In the genomic region with DNA sequence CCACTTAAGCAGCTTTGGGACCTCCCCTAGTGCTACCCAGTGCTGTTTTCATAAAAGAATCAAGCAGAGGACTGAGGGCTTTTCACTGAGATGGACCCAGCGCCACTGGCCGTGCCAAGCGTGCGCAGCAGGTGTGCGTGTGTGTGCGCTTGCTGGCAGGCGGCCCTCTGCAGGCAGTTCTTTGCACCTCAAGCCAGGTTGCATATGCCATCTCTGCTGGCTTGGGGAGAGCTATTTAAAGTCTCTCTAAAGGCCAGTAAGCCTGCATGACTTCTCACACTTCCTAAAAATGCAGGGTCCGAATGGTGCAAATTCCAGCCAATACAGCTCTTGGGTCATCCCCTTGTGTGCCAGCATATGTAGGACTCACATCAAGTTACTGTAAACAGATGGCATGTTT, we compare ENCODE assay signal across 14 cellular contexts.
DNase-seq lines count a peak whose midpoint lies in the region; ATAC-seq and TF ChIP-seq lines count a peak whose summit lies in the region.
"Had no signal": no experiment of that assay in that cellular context is flagged by ENCODE, and none has a peak within 500 bp of the region (broad histone marks: within the 10 kb centered on the region; RNA-seq: fewer than 3 reads in every experiment).

No MANE protein-coding gene starts in this region.

- no peaks in the 10 kb centered on the region for H3K9me3 ChIP-seq in stomach
- H3K9me3 ChIP-seq: A549 had no signal

- WGBS in stomach, 5 donors = 27 to 64% (median 44%) methylated on average over 8 of the region's 8 CpGs

- no peak for TF ChIP-seq POLR2A in stomach (IDR thresholded peaks at IDR 0.05)

- TF ChIP-seq CTCF in stomach (IDR thresholded peaks at IDR 0.05) = peak in 1 of 7 experiments; percentile 31

- DNase-seq in NCI-H1417 (lab: John Stamatoyannopoulos, UW) (peak in 2 of 3 experiments; percentile 38 to 55), NCI-H1417 treated with DMSO at 0.1 percent for 48 hours (lab: John Stamatoyannopoulos, UW) (no peak), SHP77 (lab: John Stamatoyannopoulos, UW) (peak; percentile 65 to 85), islet precursor cell (peak; percentile 57), stomach (peak; percentile 83), GF-D8 (lab: John Stamatoyannopoulos, UW) (no peak)
- DNase-seq in activated T-cell treated with anti-CD3 and anti-CD28 coated beads, Interleukin-2, amount 50 U/mL, for 1 hour = no peak
- DNase-seq: activated CD8-positive, alpha-beta T cell treated with anti-CD3 and anti-CD28 coated beads for 36 hours; activated naive CD4-positive, alpha-beta T cell treated with anti-CD3 and anti-CD28 coated beads for 36 hours; Kasumi-1; stimulated activated CD4-positive, alpha-beta T cell treated with anti-CD3 and anti-CD28 coated beads, Interleukin-15, amount 100 ng/mL, for 24 hours had no signal

- H3K4me3 ChIP-seq in stomach = no peak overlapping the region
- H3K4me3 ChIP-seq: A549, cardiac muscle cell had no signal

- no peaks in the 10 kb centered on the region for H3K36me3 ChIP-seq in stomach
- H3K36me3 ChIP-seq: cardiac muscle cell had no signal

- TF ChIP-seq EP300 in stomach (IDR thresholded peaks at IDR 0.05) = no peak

- peaks cover 29 to 42% (median 33%) of the 10 kb centered on the region in 4 donors for H3K4me1 ChIP-seq in stomach
- H3K4me1 ChIP-seq: A549 had no signal

- ATAC-seq in HG02642 (IDR thresholded peaks at IDR 0.05; ENCODE audit: poor library complexity, unreplicated experiment) = no peak
- ATAC-seq: A549; activated CD8-positive, alpha-beta T cell treated with anti-CD3 and anti-CD28 coated beads for 36 hours had no signal

- intact Hi-C loops in stomach (cut with DNase I; ENCODE audit: low total_unique reads) = loop anchor here (5.0 kb wide), 1 partner anchor 255 kb away; a partner anchor contains a TSS

- H3K27me3 ChIP-seq in stomach = no peaks in the 10 kb centered on the region
- H3K27me3 ChIP-seq: cardiac muscle cell had no signal

- H3K27ac ChIP-seq in stomach = peak overlapping the region; percentile 82 to 92 (median 84)
- H3K27ac ChIP-seq: A549, cardiac muscle cell had no signal

Comparison
In these comparisons a context has a peak if more than half of its experiments do, and no peak if none do; other contexts are left out.
1. DNase-seq: peak in NCI-H1417 (2 of 3), SHP77 (2 of 2), islet precursor cell (single experiment) and stomach (single experiment); none in NCI-H1417 treated with DMSO at 0.1 percent for 48 hours (single experiment), GF-D8 (single experiment) and activated T-cell treated with anti-CD3 and anti-CD28 coated beads, Interleukin-2, amount 50 U/mL, for 1 hour (single experiment).